Comparison of ENCODE assay signal across 20 cellular contexts in the genomic region with DNA sequence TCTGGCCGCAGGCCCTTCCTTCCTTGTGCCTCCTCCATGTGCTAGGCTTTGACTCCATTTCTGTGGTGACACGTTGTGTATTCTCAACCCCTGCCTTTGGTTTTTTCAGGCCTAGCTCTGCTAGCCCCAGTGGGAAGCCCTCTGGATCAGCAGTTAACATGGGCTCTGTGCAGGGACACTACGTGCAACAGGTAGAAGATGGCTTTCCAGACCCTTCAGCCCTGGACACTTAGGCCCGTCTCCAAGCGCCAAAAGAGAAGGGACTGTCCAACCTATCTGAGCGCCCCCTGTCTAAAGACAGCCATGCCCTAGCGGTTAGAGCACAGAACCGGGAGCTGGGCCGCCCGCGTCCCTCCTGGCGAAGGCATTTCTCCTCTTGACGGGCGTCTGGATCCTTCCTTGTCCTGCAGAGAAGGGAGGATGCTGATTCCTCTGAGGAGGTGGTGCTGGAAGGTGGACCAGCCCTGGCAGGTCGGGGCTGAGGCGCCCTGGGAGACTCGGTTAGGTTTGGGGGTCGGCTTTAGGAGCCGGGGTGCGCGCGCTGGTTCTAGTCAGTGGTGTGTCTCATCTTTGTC. TPM values are rescaled to one million over a fixed set of nuclear protein-coding genes. Genes with fewer than 3 reads are reported as not detected.
DNase-seq lines count a peak whose midpoint lies in the region; ATAC-seq, FAIRE-seq and TF ChIP-seq lines count a peak whose summit lies in the region.
"Had no signal": no experiment of that assay in that cellular context is flagged by ENCODE, and none has a peak within 500 bp of the region (broad histone marks: within the 10 kb centered on the region; RNA-seq: fewer than 3 reads in every experiment).

No MANE protein-coding gene starts in this region.

- ATAC-seq in stimulated activated naive B cell treated with anti-CD40 and anti-IgM and Interleukin-4, amounts not matched to agents 10 μg/mL and 1 μg/mL and 100 μg/mL, for 72 hours (replicated peaks) = no peak
- ATAC-seq in activated CD8-positive, alpha-beta memory T cell treated with anti-CD3 and anti-CD28 coated beads, Interleukin-2, amount 10 ng/mL, durations not matched to agents 7 days and 5 days = no peak
- ATAC-seq: HepG2 had no signal

- H2BK120ac ChIP-seq in H9 (ENCODE audit: low read depth, low read length, poor library complexity, severe bottlenecking) = no peak overlapping the region

- no peak overlapping the region for H3K27ac ChIP-seq in H9 (ENCODE audit: insufficient read length, low read depth, low read length)
- H3K27ac ChIP-seq in astrocyte (ENCODE audit: low read depth, low read length) = no peak overlapping the region

- H4K20me1 ChIP-seq in H9 (ENCODE audit: control insufficient read depth, insufficient read depth, insufficient read length) = peaks cover 3% of the 10 kb centered on the region
- H4K20me1 ChIP-seq in astrocyte (ENCODE audit: insufficient read depth, low read length) = peaks cover 98% of the 10 kb centered on the region

- H3K9me3 Mint-ChIP-seq in H9 (no peaks in the 10 kb centered on the region), astrocyte (ENCODE audit: unreplicated experiment) (no peaks in the 10 kb centered on the region), glutamatergic neuron (ENCODE audit: unreplicated experiment) (peaks cover 40% of the 10 kb centered on the region)
- no peaks in the 10 kb centered on the region for H3K9me3 Mint-ChIP-seq in stimulated activated naive B cell treated with anti-CD40 and anti-IgM and Interleukin-4, amounts not matched to agents 10 μg/mL and 1 μg/mL and 100 μg/mL, for 72 hours
- no peaks in the 10 kb centered on the region for H3K9me3 Mint-ChIP-seq in activated CD8-positive, alpha-beta memory T cell treated with anti-CD3 and anti-CD28 coated beads, Interleukin-2, amount 10 ng/mL, durations not matched to agents 7 days and 5 days (ENCODE audit: low read depth)
- H3K9me3 Mint-ChIP-seq: CD4-positive, alpha-beta T cell; HFFc6 had no signal

- no peak for TF ChIP-seq CTCF in H9 (conservative IDR thresholded peaks at IDR 0.05)
- no peak for TF ChIP-seq CTCF in astrocyte (IDR thresholded peaks at IDR 0.05; ENCODE audit: insufficient read depth, low read depth, low read length)
- no peak for TF ChIP-seq CTCF in glutamatergic neuron (IDR thresholded peaks at IDR 0.05; ENCODE audit: partially characterized antibody, unreplicated experiment)

- H3K27me3 Mint-ChIP-seq in H9 (ENCODE audit: low read depth) (peaks cover 1% of the 10 kb centered on the region; the same call in 1 of the 2 replicates), astrocyte (ENCODE audit: low read depth, unreplicated experiment) (no peaks in the 10 kb centered on the region), glutamatergic neuron (ENCODE audit: unreplicated experiment) (peaks cover 24% of the 10 kb centered on the region)
- H3K27me3 Mint-ChIP-seq in stimulated activated naive B cell treated with anti-CD40 and anti-IgM and Interleukin-4, amounts not matched to agents 10 μg/mL and 1 μg/mL and 100 μg/mL, for 72 hours = no peaks in the 10 kb centered on the region
- H3K27me3 Mint-ChIP-seq in activated CD8-positive, alpha-beta memory T cell treated with anti-CD3 and anti-CD28 coated beads, Interleukin-2, amount 10 ng/mL, durations not matched to agents 7 days and 5 days = no peaks in the 10 kb centered on the region
- H3K27me3 Mint-ChIP-seq: B cell; CD4-positive, alpha-beta T cell had no signal

- no peak overlapping the region for H3K18ac ChIP-seq in H9 (ENCODE audit: insufficient read length, low read depth, low read length)

- peaks cover 75 to 99% (median 99%) of the 10 kb centered on the region in 3 experiments for H3K36me3 Mint-ChIP-seq in H9 (ENCODE audit: insufficient read depth in 1 of 3, low read depth in 3 of 3)
- H3K36me3 Mint-ChIP-seq in astrocyte (ENCODE audit: low read depth, unreplicated experiment) = peaks cover 42% of the 10 kb centered on the region
- H3K36me3 Mint-ChIP-seq in glutamatergic neuron (ENCODE audit: unreplicated experiment) = peaks cover 10% of the 10 kb centered on the region
- peaks cover 53 to 65% of the 10 kb centered on the region in 2 donors for H3K36me3 Mint-ChIP-seq in stimulated activated naive B cell treated with anti-CD40 and anti-IgM and Interleukin-4, amounts not matched to agents 10 μg/mL and 1 μg/mL and 100 μg/mL, for 72 hours
- H3K36me3 Mint-ChIP-seq in activated CD8-positive, alpha-beta memory T cell treated with anti-CD3 and anti-CD28 coated beads, Interleukin-2, amount 10 ng/mL, durations not matched to agents 7 days and 5 days = peaks cover 69% of the 10 kb centered on the region

- no peak overlapping the region for H3K4ac ChIP-seq in H9 (ENCODE audit: low read depth, low read length)

- no peak for DNase-seq in H9
- DNase-seq in astrocyte (ENCODE audit: low read depth) = no peak
- no peak for DNase-seq in glutamatergic neuron
- no peak for DNase-seq in stimulated activated naive B cell treated with anti-CD40 and anti-IgM and Interleukin-4, amounts not matched to agents 10 μg/mL and 1 μg/mL and 100 μg/mL, for 72 hours
- no peak for DNase-seq in activated CD8-positive, alpha-beta memory T cell treated with anti-CD3 and anti-CD28 coated beads, Interleukin-2, amount 10 ng/mL, durations not matched to agents 7 days and 5 days
- no peak for DNase-seq in NCI-H82 treated with DMSO at 0.1 percent for 48 hours (lab: John Stamatoyannopoulos, UW; ENCODE audit: unreplicated experiment)
- DNase-seq in mucosa of gallbladder (ENCODE audit: low spot score) = no peak
- DNase-seq: C1 segment of cervical spinal cord; CD4-positive, alpha-beta T cell; DMS79 treated with DMSO at 0.1 percent for 48 hours; EL; GOT3; HFFc6 had no signal

- H3K4me3 ChIP-seq in astrocyte (ENCODE audit: insufficient read depth, low read depth, low read length) = no peak overlapping the region
- H3K4me3 ChIP-seq: HAP-1 had no signal

- no peak overlapping the region for H3K4me3 Mint-ChIP-seq in H9
- no peak overlapping the region for H3K4me3 Mint-ChIP-seq in astrocyte (ENCODE audit: unreplicated experiment)
- H3K4me3 Mint-ChIP-seq in glutamatergic neuron (ENCODE audit: unreplicated experiment) = no peak overlapping the region
- H3K4me3 Mint-ChIP-seq in stimulated activated naive B cell treated with anti-CD40 and anti-IgM and Interleukin-4, amounts not matched to agents 10 μg/mL and 1 μg/mL and 100 μg/mL, for 72 hours = no peak overlapping the region
- no peak overlapping the region for H3K4me3 Mint-ChIP-seq in activated CD8-positive, alpha-beta memory T cell treated with anti-CD3 and anti-CD28 coated beads, Interleukin-2, amount 10 ng/mL, durations not matched to agents 7 days and 5 days
- H3K4me3 Mint-ChIP-seq: B cell; CD4-positive, alpha-beta T cell; HFFc6 had no signal

- no peak overlapping the region for H2AK5ac ChIP-seq in H9 (ENCODE audit: insufficient read length, low read length)

- H3K36me3 ChIP-seq in astrocyte (ENCODE audit: insufficient read depth, low read length) = peaks cover 63% of the 10 kb centered on the region

- no peak overlapping the region for H3K14ac ChIP-seq in H9 (ENCODE audit: insufficient read depth, low read length)

- FAIRE-seq in astrocyte (lab: Jason Lieb, UNC) = no peak
- FAIRE-seq: A204.1, G401.6, GM12892, HepG2, HTR-8/SVneo had no signal

- H3K9ac ChIP-seq in H9 (ENCODE audit: extremely low read depth, insufficient read length, low read length) = no peak overlapping the region
- no peak overlapping the region for H3K9ac ChIP-seq in astrocyte (ENCODE audit: low read length)

- H3K27me3 ChIP-seq in H9 (ENCODE audit: insufficient read depth, low read length) = no peaks in the 10 kb centered on the region
- H3K27me3 ChIP-seq in astrocyte (ENCODE audit: insufficient read depth, low read length) = no peaks in the 10 kb centered on the region

- H3K79me2 ChIP-seq in H9 (ENCODE audit: insufficient read depth, low read length) (no peaks in the 10 kb centered on the region), astrocyte (ENCODE audit: insufficient read depth, low read length) (peaks cover 14% of the 10 kb centered on the region)

- no peak overlapping the region for H2BK12ac ChIP-seq in H9 (ENCODE audit: insufficient read length, low read depth, low read length)

- no CpG with 5 or more reads among the region's 22 CpGs for WGBS in H9 (ENCODE audit: extremely low coverage, insufficient read length, low lambda C conversion rate)

- H3K23me2 ChIP-seq in H9 (ENCODE audit: insufficient read length, low read depth, low read length, poor library complexity, severe bottlenecking) = no peaks in the 10 kb centered on the region

- no peak overlapping the region for H2BK5ac ChIP-seq in H9 (ENCODE audit: insufficient read length, low read length)

- peaks cover 0 to 2% of the 10 kb centered on the region in 2 experiments; a peak in 1 of 4 replicates for H3K4me1 Mint-ChIP-seq in H9
- no peaks in the 10 kb centered on the region for H3K4me1 Mint-ChIP-seq in astrocyte (ENCODE audit: low read depth, unreplicated experiment)
- H3K4me1 Mint-ChIP-seq in glutamatergic neuron (ENCODE audit: low read depth, unreplicated experiment) = peaks cover 9% of the 10 kb centered on the region
- peaks cover 4% of the 10 kb centered on the region in 2 donors for H3K4me1 Mint-ChIP-seq in stimulated activated naive B cell treated with anti-CD40 and anti-IgM and Interleukin-4, amounts not matched to agents 10 μg/mL and 1 μg/mL and 100 μg/mL, for 72 hours
- H3K4me1 Mint-ChIP-seq in activated CD8-positive, alpha-beta memory T cell treated with anti-CD3 and anti-CD28 coated beads, Interleukin-2, amount 10 ng/mL, durations not matched to agents 7 days and 5 days = peaks cover 15% of the 10 kb centered on the region
- H3K4me1 Mint-ChIP-seq: B cell had no signal

- no peak overlapping the region for H2BK15ac ChIP-seq in H9 (ENCODE audit: low read depth, low read length)

- H4K5ac ChIP-seq in H9 (ENCODE audit: insufficient read length, low read depth, low read length) = no peak overlapping the region

- no peak overlapping the region for H2BK20ac ChIP-seq in H9 (ENCODE audit: low read depth, low read length, poor library complexity, severe bottlenecking)

- no peak overlapping the region for H3K56ac ChIP-seq in H9 (ENCODE audit: insufficient read length, low read depth, low read length)

- H3K4me2 ChIP-seq in H9 (ENCODE audit: insufficient read depth, insufficient read length, low read length) = no peak overlapping the region
- H3K4me2 ChIP-seq in astrocyte (ENCODE audit: low read length) = no peak overlapping the region

- H3T11ph ChIP-seq in H9 (ENCODE audit: low read length) = no peak overlapping the region

- no peaks in the 10 kb centered on the region for H3K79me1 ChIP-seq in H9 (ENCODE audit: insufficient read depth, low read depth, low read length, poor library complexity, severe bottlenecking)

- H3K9me3 ChIP-seq in H9 (ENCODE audit: control insufficient read depth, low read depth, low read length) = no peaks in the 10 kb centered on the region
- no peaks in the 10 kb centered on the region for H3K9me3 ChIP-seq in astrocyte (ENCODE audit: insufficient read depth, low read depth, low read length)
- H3K9me3 ChIP-seq: HAP-1 had no signal

- H3K4me1 ChIP-seq in H9 (ENCODE audit: insufficient read depth, low read length) (no peaks in the 10 kb centered on the region), astrocyte (ENCODE audit: insufficient read depth, low read length) (no peaks in the 10 kb centered on the region)

- CTCF ChIA-PET in activated CD8-positive, alpha-beta memory T cell treated with anti-CD3 and anti-CD28 coated beads, Interleukin-2, amount 10 ng/mL, durations not matched to agents 7 days and 5 days (lab: Charles Lee) = no interaction called here

- no peak overlapping the region for H2AFZ ChIP-seq in H9 (ENCODE audit: low read length)
- H2AFZ ChIP-seq in astrocyte (ENCODE audit: low read depth, low read length) = no peak overlapping the region

- H4K91ac ChIP-seq in H9 (ENCODE audit: insufficient read length, low read depth, low read length) = no peak overlapping the region

- H4K8ac ChIP-seq in H9 (replicated peaks; ENCODE audit: insufficient read length, low read depth, low read length) = no peak overlapping the region

- H3K23ac ChIP-seq in H9 (ENCODE audit: insufficient read length, low read depth, low read length) = no peak overlapping the region

- H3K27ac Mint-ChIP-seq in H9 = peak overlapping the region; percentile 26 to 78 (median 65); a peak in 5 of 7 replicates
- peak overlapping the region; percentile 50 for H3K27ac Mint-ChIP-seq in astrocyte (ENCODE audit: unreplicated experiment)
- H3K27ac Mint-ChIP-seq in glutamatergic neuron (ENCODE audit: unreplicated experiment) = peak overlapping the region; percentile 43
- H3K27ac Mint-ChIP-seq in stimulated activated naive B cell treated with anti-CD40 and anti-IgM and Interleukin-4, amounts not matched to agents 10 μg/mL and 1 μg/mL and 100 μg/mL, for 72 hours = peak overlapping the region; percentile 25
- no peak overlapping the region for H3K27ac Mint-ChIP-seq in activated CD8-positive, alpha-beta memory T cell treated with anti-CD3 and anti-CD28 coated beads, Interleukin-2, amount 10 ng/mL, durations not matched to agents 7 days and 5 days
- H3K27ac Mint-ChIP-seq: B cell, HFFc6 had no signal

RNA-seq across cellular contexts. Expression of gene POMT1, which starts 8.3 kb away (rescaled TPM):
- total RNA-seq in H9 (2021) = 34.0 and 34.1 TPM in 2 replicates
- 29.0 and 34.8 TPM in 2 replicates for total RNA-seq in astrocyte
- 108 TPM for total RNA-seq in glutamatergic neuron (ENCODE audit: unreplicated experiment)
- total RNA-seq in activated CD8-positive, alpha-beta memory T cell treated with anti-CD3 and anti-CD28 coated beads, Interleukin-2, amount 10 ng/mL, durations not matched to agents 7 days and 5 days = 10 to 100 TPM; 41.5 to 53.7 TPM
- 43.9 TPM for total RNA-seq in mucosa of gallbladder

RNA-seq across cellular contexts. Expression of gene UCK1, which starts 36.7 kb away (rescaled TPM):
- total RNA-seq in H9 (2021) (51.2 and 54.2 TPM in 2 replicates), astrocyte (11.9 and 15.4 TPM in 2 replicates), glutamatergic neuron (ENCODE audit: unreplicated experiment) (24.8 TPM), mucosa of gallbladder (38.3 TPM)
- 10 to 100 TPM; 26.1 to 29.6 TPM for total RNA-seq in activated CD8-positive, alpha-beta memory T cell treated with anti-CD3 and anti-CD28 coated beads, Interleukin-2, amount 10 ng/mL, durations not matched to agents 7 days and 5 days

RNA-seq across cellular contexts. Expression of gene PRRT1B, which starts 50.9 kb away (rescaled TPM):
- total RNA-seq in H9 (2021) (0.72 and 1.0 TPM in 2 replicates), astrocyte (not detected in 2 replicates), glutamatergic neuron (ENCODE audit: unreplicated experiment) (not detected), mucosa of gallbladder (11.1 TPM)
- total RNA-seq in activated CD8-positive, alpha-beta memory T cell treated with anti-CD3 and anti-CD28 coated beads, Interleukin-2, amount 10 ng/mL, durations not matched to agents 7 days and 5 days = not detected
- total RNA-seq: B cell; CD4-positive, alpha-beta T cell; HepG2; HFFc6 had no signal
